Comparison of ENCODE assay signal across 3 cellular contexts in the genomic region with DNA sequence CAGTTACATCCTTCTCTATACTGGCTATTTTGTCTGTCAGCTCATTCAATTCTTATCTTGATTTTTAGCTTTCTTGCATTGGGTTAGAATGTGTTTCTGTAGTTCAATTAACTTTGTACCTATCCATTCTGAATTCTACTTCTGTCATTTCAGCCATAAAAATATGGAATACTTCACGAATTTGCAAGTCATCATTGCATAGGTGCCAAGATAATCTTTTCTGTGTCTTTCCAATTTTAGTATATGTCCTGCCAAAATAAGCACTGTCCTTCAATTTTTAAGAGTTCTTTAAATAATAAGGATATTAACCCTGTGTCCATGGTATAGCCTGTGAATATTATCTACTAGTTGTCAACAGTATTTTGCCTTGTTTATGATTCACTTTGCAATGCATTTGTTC.
TF ChIP-seq lines count a peak whose summit lies in the region.

No MANE protein-coding gene starts in this region.

TF ChIP-seq in HepG2, 621 proteins besides CTCF, POLR2A, EP300 and RAD21:
- TF ChIP-seq NFE2L2 (IDR thresholded peaks at IDR 0.05; ENCODE audit: low read length) (peak; percentile 53; the same call in 1 of the 2 replicates), SRSF4 (IDR thresholded peaks at IDR 0.05; ENCODE audit: low read depth, low read length, poor library complexity, severe bottlenecking) (no peak)

TF ChIP-seq in A549, 52 proteins besides CTCF, POLR2A, EP300 and RAD21:
- TF ChIP-seq MAFK (IDR thresholded peaks at IDR 0.05; ENCODE audit: partially characterized antibody) (peak; percentile 7), CBX2 (IDR thresholded peaks at IDR 0.05; ENCODE audit: borderline replicate concordance, low read depth) (no peak), NFE2L2 (conservative IDR thresholded peaks at IDR 0.05; ENCODE audit: low read length) (peak; percentile 78), RARB (CRISPR knock-in tag; IDR thresholded peaks at IDR 0.05) (no peak)

TF ChIP-seq in IMR-90, 13 proteins besides CTCF, POLR2A, EP300 and RAD21:
- no peak for TF ChIP-seq FOS (IDR thresholded peaks at IDR 0.05; ENCODE audit: low read depth, low read length)
- TF ChIP-seq BHLHE40 (IDR thresholded peaks at IDR 0.05; ENCODE audit: low read depth, low read length), result no peak
- no peak for TF ChIP-seq CEBPB (IDR thresholded peaks at IDR 0.05; ENCODE audit: low read depth, low read length)
- TF ChIP-seq MAFK (IDR thresholded peaks at IDR 0.05; ENCODE audit: low read depth, low read length), result no peak
- TF ChIP-seq, protein P1, sequence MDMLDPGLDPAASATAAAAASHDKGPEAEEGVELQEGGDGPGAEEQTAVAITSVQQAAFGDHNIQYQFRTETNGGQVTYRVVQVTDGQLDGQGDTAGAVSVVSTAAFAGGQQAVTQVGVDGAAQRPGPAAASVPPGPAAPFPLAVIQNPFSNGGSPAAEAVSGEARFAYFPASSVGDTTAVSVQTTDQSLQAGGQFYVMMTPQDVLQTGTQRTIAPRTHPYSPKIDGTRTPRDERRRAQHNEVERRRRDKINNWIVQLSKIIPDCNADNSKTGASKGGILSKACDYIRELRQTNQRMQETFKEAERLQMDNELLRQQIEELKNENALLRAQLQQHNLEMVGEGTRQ (IDR thresholded peaks at IDR 0.05; ENCODE audit: low read depth, low read length), result no peak
- TF ChIP-seq NFE2L2 (IDR thresholded peaks at IDR 0.05; ENCODE audit: low read depth, low read length), result peak; percentile 40
